19 cellular contexts compared by ENCODE assay signal in the genomic region with DNA sequence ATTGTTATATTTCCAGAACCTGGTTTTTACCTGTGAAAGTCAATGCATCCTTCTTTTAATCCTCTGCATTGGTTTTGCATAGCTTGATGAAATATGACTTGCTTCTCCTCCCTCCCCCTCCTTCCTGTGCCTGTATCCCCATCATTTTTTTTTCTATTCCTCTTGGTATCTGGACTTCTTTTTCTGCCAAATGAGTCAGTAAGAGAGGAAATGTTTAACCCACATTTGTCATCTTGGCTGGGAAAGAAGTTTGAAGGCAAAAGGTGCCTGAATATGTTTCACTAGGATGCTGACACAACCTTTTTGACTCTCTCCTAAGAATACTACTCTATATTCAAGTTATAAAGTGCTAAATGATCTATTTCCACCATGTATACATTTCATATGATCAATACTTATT. TPM values are rescaled to one million over a fixed set of nuclear protein-coding genes. Genes with fewer than 3 reads are reported as not detected.
DNase-seq lines count a peak whose midpoint lies in the region; ATAC-seq and TF ChIP-seq lines count a peak whose summit lies in the region.
"Had no signal": no experiment of that assay in that cellular context is flagged by ENCODE, and none has a peak within 500 bp of the region (broad histone marks: within the 10 kb centered on the region; RNA-seq: fewer than 3 reads in every experiment).

No MANE protein-coding gene starts in this region.

- ATAC-seq in HG03025 (IDR thresholded peaks at IDR 0.05; ENCODE audit: low FRiP score, unreplicated experiment), result no peak
- ATAC-seq: activated CD4-positive, alpha-beta T cell treated with anti-CD3 and anti-CD28 coated beads for 36 hours; gastroesophageal sphincter; stimulated activated naive CD8-positive, alpha-beta T cell treated with anti-CD3 and anti-CD28 coated beads, Interleukin-15, amount 100 ng/mL, for 72 hours had no signal

- no peaks in the 10 kb centered on the region for H3K4me1 ChIP-seq in right atrium auricular region
- H3K4me1 ChIP-seq: gastroesophageal sphincter, spleen had no signal

- no peak overlapping the region for H3K4me3 Mint-ChIP-seq in chondrocyte (ENCODE audit: unreplicated experiment)
- H3K4me3 Mint-ChIP-seq: activated CD4-positive, alpha-beta T cell treated with anti-CD3 and anti-CD28 coated beads for 36 hours; stimulated activated naive CD8-positive, alpha-beta T cell treated with anti-CD3 and anti-CD28 coated beads, Interleukin-15, amount 100 ng/mL, for 72 hours had no signal

- H3K9me3 ChIP-seq in right atrium auricular region, result no peaks in the 10 kb centered on the region
- H3K9me3 ChIP-seq: gastroesophageal sphincter, Peyer's patch, spleen had no signal

- H3K36me3 ChIP-seq in right atrium auricular region, result no peaks in the 10 kb centered on the region
- H3K36me3 ChIP-seq: gastroesophageal sphincter, Peyer's patch, spleen had no signal

- no peak overlapping the region for H3K27ac ChIP-seq in right atrium auricular region
- H3K27ac ChIP-seq: gastroesophageal sphincter, Peyer's patch, spleen had no signal

- H3K27me3 Mint-ChIP-seq in chondrocyte (ENCODE audit: low read depth), result no peaks in the 10 kb centered on the region

- no peaks in the 10 kb centered on the region for H3K36me3 Mint-ChIP-seq in chondrocyte (ENCODE audit: low read depth)

- H3K27me3 ChIP-seq in right atrium auricular region, result no peaks in the 10 kb centered on the region
- H3K27me3 ChIP-seq: gastroesophageal sphincter, Peyer's patch, spleen had no signal

- peak overlapping the region; percentile 30 for H3K27ac Mint-ChIP-seq in chondrocyte (ENCODE audit: unreplicated experiment)
- H3K27ac Mint-ChIP-seq: activated CD4-positive, alpha-beta T cell treated with anti-CD3 and anti-CD28 coated beads for 36 hours; stimulated activated naive CD8-positive, alpha-beta T cell treated with anti-CD3 and anti-CD28 coated beads, Interleukin-15, amount 100 ng/mL, for 72 hours had no signal

- TF ChIP-seq CTCF in chondrocyte (IDR thresholded peaks at IDR 0.05) (no peak), right atrium auricular region (IDR thresholded peaks at IDR 0.05) (no peak)

- H3K4me3 ChIP-seq in right atrium auricular region, result no peak overlapping the region
- H3K4me3 ChIP-seq: gastroesophageal sphincter, Peyer's patch, spleen had no signal

- DNase-seq in AG08396 (ENCODE audit: low spot score) (peak; percentile 40), M059J (ENCODE audit: low read depth) (peak; percentile 92), chondrocyte (ENCODE audit: low spot score) (no peak), kidney glomerular epithelial cell (lab: John Stamatoyannopoulos, UW) (peak; percentile 89), DMS153 treated with DMSO at 0.1 percent for 48 hours (lab: John Stamatoyannopoulos, UW; ENCODE audit: unreplicated experiment) (no peak), GOT3 (lab: John Stamatoyannopoulos, UW) (no peak), right atrium auricular region (ENCODE audit: low spot score) (no peak)
- DNase-seq: activated CD4-positive, alpha-beta T cell treated with anti-CD3 and anti-CD28 coated beads for 36 hours; AML-193; H7; KG1; NCI-H1436; NCI-H526 treated with DMSO at 0.1 percent for 48 hours; nucleus accumbens; Peyer's patch; spleen; stimulated activated naive CD8-positive, alpha-beta T cell treated with anti-CD3 and anti-CD28 coated beads, Interleukin-15, amount 100 ng/mL, for 72 hours had no signal

- no peaks in the 10 kb centered on the region for H3K9me3 Mint-ChIP-seq in chondrocyte (ENCODE audit: low read depth)
- H3K9me3 Mint-ChIP-seq: stimulated activated naive CD8-positive, alpha-beta T cell treated with anti-CD3 and anti-CD28 coated beads, Interleukin-15, amount 100 ng/mL, for 72 hours had no signal

- peaks cover 42% of the 10 kb centered on the region for H3K4me1 Mint-ChIP-seq in chondrocyte (ENCODE audit: low read depth)

RNA-seq across cellular contexts. Expression of a gene that starts 35.5 kb away (rescaled TPM):
- 11.5 and 24.1 TPM in 2 replicates for total RNA-seq in M059J (2014; rRNA removed; shearing (Covaris generic))
- total RNA-seq in chondrocyte (247 to 252 TPM (median 247 TPM) in 3 replicates), right atrium auricular region (1 to 10 TPM; 2.5 to 3.9 TPM)
- total RNA-seq: activated CD4-positive, alpha-beta T cell treated with anti-CD3 and anti-CD28 coated beads for 36 hours had no signal

RNA-seq across cellular contexts. Expression of a gene that starts 50.0 kb away (rescaled TPM):
- total RNA-seq in M059J (2014; rRNA removed; shearing (Covaris generic)), result 9.2 and 14.5 TPM in 2 replicates
- total RNA-seq in chondrocyte, result 3.2 to 7.5 TPM (median 3.5 TPM) in 3 replicates
- total RNA-seq in right atrium auricular region, result not detected
- total RNA-seq: H7 had no signal

RNA-seq across cellular contexts. Expression of a gene that starts 50.4 kb away (rescaled TPM):
- total RNA-seq in M059J (2014; rRNA removed; shearing (Covaris generic)), result 594 and 597 TPM in 2 replicates
- total RNA-seq in chondrocyte, result 20.7 to 31.7 TPM (median 21.2 TPM) in 3 replicates
- 1 to 10 TPM in 1 of 2 donors, not detected in 1; 1.3 TPM for total RNA-seq in right atrium auricular region
- total RNA-seq: H7 had no signal

Comparison
In these comparisons a context has a peak if more than half of its experiments do, and no peak if none do; other contexts are left out.
1. DNase-seq: peak in AG08396 (single experiment), M059J (single experiment) and kidney glomerular epithelial cell (single experiment); none in chondrocyte (single experiment), DMS153 treated with DMSO at 0.1 percent for 48 hours (single experiment), GOT3 (single experiment) and right atrium auricular region (single experiment).
2. RNA of a gene that starts 50.4 kb away (total RNA-seq): 594 to 597 TPM in M059J; 20.7 to 31.7 TPM in chondrocyte and 1.3 TPM in right atrium auricular region; every median in the first group is over 10 times any median in the second.